ENCODE assay signal across 9 cellular contexts in genomic region chr11:32434387-32435151, GRCh38. TPM values are rescaled to one million over a fixed set of nuclear protein-coding genes. Genes with fewer than 3 reads are reported as not detected.
A peak's percentile ranks its signal among the peaks of the same experiment; 100 is the strongest.
DNase-seq lines count a peak whose midpoint lies in the region; ATAC-seq and TF ChIP-seq lines count a peak whose summit lies in the region.
"Had no signal": no experiment of that assay in that cellular context is flagged by ENCODE, and none has a peak within 500 bp of the region (broad histone marks: within the 10 kb centered on the region; RNA-seq: fewer than 3 reads in every experiment).

No MANE protein-coding gene starts in this region.

- peak overlapping the region; percentile 62 to 69 for H3K4me3 ChIP-seq in cardiac fibroblast (replicated peaks in 1 of 2; ENCODE audit: low read depth in 2 of 2, low read length in 2 of 2)

- ATAC-seq in HG03135 (IDR thresholded peaks at IDR 0.05; ENCODE audit: unreplicated experiment), result no peak

- peak; percentile 22 for TF ChIP-seq CTCF in cardiac fibroblast (IDR thresholded peaks at IDR 0.05; ENCODE audit: low read depth, low read length)

- in situ Hi-C loops in KBM-7 (cut with MboI; ENCODE audit: low pct_unique_long_range_greater_than_20kb, low sequenced_read_pairs), result no loop called here

- DNase-seq in CMK (ENCODE audit: low read depth), result peak; percentile 77
- peak; percentile 98 for DNase-seq in KBM-7
- DNase-seq in cardiac fibroblast (ENCODE audit: low read depth in 2 of 2), result peak; percentile 75 to 80
- DNase-seq in myocyte (ENCODE audit: low read depth), result peak; percentile 30
- DNase-seq in NCI-H774 (lab: John Stamatoyannopoulos, UW), result no peak
- DNase-seq in COLO829 (ENCODE audit: low spot score), result no peak
- DNase-seq in cerebellar cortex (ENCODE audit: low spot score), result no peak
- DNase-seq: effector memory CD4-positive, alpha-beta T cell had no signal

RNA-seq across cellular contexts. Expression of gene WT1, which starts 0.8 kb away (rescaled TPM):
- not detected in 2 replicates for total RNA-seq in myocyte
- not detected for polyA plus RNA-seq in myocyte (2012)

Comparison
In these comparisons a context has a peak if more than half of its experiments do, and no peak if none do; other contexts are left out.
1. DNase-seq: peak in CMK (single experiment), KBM-7 (single experiment), cardiac fibroblast (2 of 2) and myocyte (single experiment); none in NCI-H774 (single experiment), COLO829 (single experiment) and cerebellar cortex (single experiment).